Comparison of ENCODE assay signal across 8 cellular contexts in genomic region chr20:22684072-22684762, GRCh38.
DNase-seq lines count a peak whose midpoint lies in the region; ATAC-seq and TF ChIP-seq lines count a peak whose summit lies in the region.

No MANE protein-coding gene starts in this region.

- no peaks in the 10 kb centered on the region for H3K9me3 ChIP-seq in lower lobe of right lung
- no peaks in the 10 kb centered on the region for H3K9me3 ChIP-seq in thoracic aorta

- H3K27ac ChIP-seq in dorsolateral prefrontal cortex (no peak overlapping the region), lower lobe of right lung (no peak overlapping the region), thoracic aorta (no peak overlapping the region)

- H3K4me1 ChIP-seq in lower lobe of right lung (peaks cover 5% of the 10 kb centered on the region), thoracic aorta (ENCODE audit: control insufficient read depth in 1 of 2, low read depth in 2 of 2) (no peaks in the 10 kb centered on the region)

- intact Hi-C loops in dorsolateral prefrontal cortex (cut with DNase I) (loop anchor here (2.0 to 10.0 kb wide), 3 partner anchors 229 to 347 kb away; no protein-coding TSS in a partner anchor), lower lobe of right lung (cut with DNase I) (loop anchor here (10.0 kb wide), 1 partner anchor 349 kb away; no protein-coding TSS in a partner anchor)

- H3K4me3 ChIP-seq in LNCaP clone FGC (ENCODE audit: low read depth, low read length) (no peak overlapping the region), dorsolateral prefrontal cortex (no peak overlapping the region), lower lobe of right lung (no peak overlapping the region), thoracic aorta (no peak overlapping the region)

- TF ChIP-seq CTCF in LNCaP clone FGC (IDR thresholded peaks at IDR 0.05; ENCODE audit: control insufficient read depth, extremely low read depth, insufficient read depth), result peak; percentile 85
- TF ChIP-seq CTCF in dorsolateral prefrontal cortex (IDR thresholded peaks at IDR 0.05 in 54 of 56, conservative IDR thresholded peaks at IDR 0.05 in 2 of 56; ENCODE audit: low read depth in 1 of 56, partially characterized antibody in 56 of 56), result peak; percentile 60 to 94 (median 85)
- TF ChIP-seq CTCF in lower lobe of right lung (IDR thresholded peaks at IDR 0.05), result peak; percentile 84
- peak; percentile 83 for TF ChIP-seq CTCF in thoracic aorta (IDR thresholded peaks at IDR 0.05)

- H3K36me3 ChIP-seq in lower lobe of right lung (no peaks in the 10 kb centered on the region), thoracic aorta (no peaks in the 10 kb centered on the region)

- H3K27me3 ChIP-seq in dorsolateral prefrontal cortex (peaks cover 0 to 4% (median 0%) of the 10 kb centered on the region in 45 donors), lower lobe of right lung (ENCODE audit: low read depth) (no peaks in the 10 kb centered on the region), thoracic aorta (replicated peaks; ENCODE audit: insufficient read depth) (no peaks in the 10 kb centered on the region)

- ATAC-seq in GM21737 (IDR thresholded peaks at IDR 0.05; ENCODE audit: unreplicated experiment), result peak; percentile 82
- ATAC-seq in lower lobe of right lung, result peak; percentile 82 to 86
- peak; percentile 52 for ATAC-seq in thoracic aorta (ENCODE audit: insufficient number of reproducible peaks, low FRiP score, low read depth)

- DNase-seq in activated CD4-positive, alpha-beta T cell treated with anti-CD3 and anti-CD28 coated beads for 48 hours, result peak; percentile 43
- no peak for DNase-seq in activated CD4-positive, alpha-beta T cell treated with anti-CD3 and anti-CD28 coated beads for 1 hour
- no peak for DNase-seq in LNCaP clone FGC (ENCODE audit: low read depth)
- peak; percentile 90 for DNase-seq in SHP77 treated with DMSO at 0.1 percent for 48 hours (lab: John Stamatoyannopoulos, UW)
- DNase-seq in dorsolateral prefrontal cortex, result peak; percentile 30 to 80 (median 64)
- DNase-seq in lower lobe of right lung, result peak; percentile 62
- DNase-seq in thoracic aorta (ENCODE audit: low spot score), result peak; percentile 49

Comparison
In these comparisons a context has a peak if more than half of its experiments do, and no peak if none do; other contexts are left out.
1. DNase-seq: peak in activated CD4-positive, alpha-beta T cell treated with anti-CD3 and anti-CD28 coated beads for 48 hours (single experiment), SHP77 treated with DMSO at 0.1 percent for 48 hours (single experiment), dorsolateral prefrontal cortex (10 of 10), lower lobe of right lung (single experiment) and thoracic aorta (single experiment); none in activated CD4-positive, alpha-beta T cell treated with anti-CD3 and anti-CD28 coated beads for 1 hour (single experiment) and LNCaP clone FGC (single experiment).
2. Peak in every context shown above with its lines, with median percentiles within 50 percentile points of each other: ATAC-seq and CTCF ChIP-seq.